13 cellular contexts compared by ENCODE assay signal in the genomic region with DNA sequence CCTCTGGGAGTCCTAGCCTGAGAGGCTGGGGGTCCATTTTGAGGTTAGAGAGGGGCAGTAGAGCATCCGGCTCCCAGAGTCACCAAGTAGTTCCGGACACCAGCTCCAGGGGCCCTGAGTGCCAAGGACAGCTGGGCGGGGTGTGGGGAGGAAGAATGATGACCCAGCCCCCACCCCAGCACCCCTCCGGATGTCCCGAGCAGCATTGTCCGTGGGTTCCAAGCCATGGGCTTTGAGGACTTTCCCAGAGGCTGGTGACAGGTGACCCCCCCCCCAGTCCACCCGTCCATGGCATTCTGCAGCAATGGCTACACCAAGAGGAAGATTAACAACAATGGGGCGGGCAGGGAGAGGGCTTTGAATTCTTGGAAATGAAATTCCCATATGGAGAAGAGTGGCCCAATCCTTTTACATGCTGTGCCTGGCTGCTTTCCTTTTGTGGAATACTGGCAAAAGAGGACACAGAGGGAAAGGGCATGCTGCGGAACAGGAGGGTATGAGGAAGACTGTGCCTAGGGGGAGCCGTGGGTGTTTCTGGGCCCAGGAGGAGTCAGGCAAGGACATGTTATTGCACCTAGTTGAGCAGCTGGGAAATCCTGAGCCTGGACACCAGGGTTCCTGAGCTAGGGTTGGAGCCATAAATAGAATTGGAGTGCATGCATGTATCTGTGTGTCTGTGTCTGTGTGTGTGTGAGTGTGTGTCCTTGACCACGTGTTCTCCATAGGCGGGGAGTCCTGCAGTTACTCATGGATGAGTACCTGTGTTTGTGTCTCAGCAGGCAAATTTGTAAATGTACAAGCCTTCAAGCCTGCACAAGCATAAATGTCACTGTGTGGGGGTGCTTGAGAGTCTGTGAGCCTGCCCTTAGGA. TPM values are rescaled to one million over a fixed set of nuclear protein-coding genes. Genes with fewer than 3 reads are reported as not detected.
DNase-seq lines count a peak whose midpoint lies in the region; ATAC-seq and TF ChIP-seq lines count a peak whose summit lies in the region.
"Had no signal": no experiment of that assay in that cellular context is flagged by ENCODE, and none has a peak within 500 bp of the region (broad histone marks: within the 10 kb centered on the region; RNA-seq: fewer than 3 reads in every experiment).

No MANE protein-coding gene starts in this region.

- H3K9me3 ChIP-seq in H9 (ENCODE audit: control insufficient read depth, low read depth, low read length) = no peaks in the 10 kb centered on the region
- no peaks in the 10 kb centered on the region for H3K9me3 ChIP-seq in heart right ventricle
- H3K9me3 ChIP-seq: SK-N-SH had no signal

- H3K36me3 ChIP-seq in heart right ventricle (peaks cover 0 to 17% (median 0%) of the 10 kb centered on the region in 9 donors), rectal smooth muscle tissue (ENCODE audit: control insufficient read depth, insufficient read depth, low read length) (peaks cover 3% of the 10 kb centered on the region)
- H3K36me3 ChIP-seq: brain microvascular endothelial cell had no signal

- H2AK5ac ChIP-seq in H9 (ENCODE audit: insufficient read length, low read length) = no peak overlapping the region

- no peak overlapping the region for H3K56ac ChIP-seq in H9 (ENCODE audit: insufficient read length, low read depth, low read length)

- H3K4me2 ChIP-seq in H9 (ENCODE audit: insufficient read depth, insufficient read length, low read length) = peak overlapping the region; percentile 48
- H3K4me2 ChIP-seq: SK-N-SH had no signal

- no peak overlapping the region for H2AFZ ChIP-seq in H9 (ENCODE audit: low read length)

- no peak for TF ChIP-seq CTCF in H9 (conservative IDR thresholded peaks at IDR 0.05)
- TF ChIP-seq CTCF in astrocyte of the spinal cord (IDR thresholded peaks at IDR 0.05; ENCODE audit: low read depth, low read length) = no peak
- no peak for TF ChIP-seq CTCF in heart right ventricle (IDR thresholded peaks at IDR 0.05)
- TF ChIP-seq CTCF in GM13977 (IDR thresholded peaks at IDR 0.05; ENCODE audit: extremely low read depth, insufficient read depth, missing control alignments) = no peak

- H4K20me1 ChIP-seq in H9 (ENCODE audit: control insufficient read depth, insufficient read depth, insufficient read length) = no peaks in the 10 kb centered on the region

- no peaks in the 10 kb centered on the region for H3K79me2 ChIP-seq in H9 (ENCODE audit: insufficient read depth, low read length)

- H3K79me1 ChIP-seq in H9 (ENCODE audit: insufficient read depth, low read depth, low read length, poor library complexity, severe bottlenecking) = no peaks in the 10 kb centered on the region

- no peak overlapping the region for H3K23ac ChIP-seq in H9 (ENCODE audit: insufficient read length, low read depth, low read length)

- H3K4me1 Mint-ChIP-seq in H9 = peaks cover 64 to 73% of the 10 kb centered on the region in 2 experiments

- no peak overlapping the region for H3K14ac ChIP-seq in H9 (ENCODE audit: insufficient read depth, low read length)

- no peak overlapping the region for H4K5ac ChIP-seq in H9 (ENCODE audit: insufficient read length, low read depth, low read length)

- peak overlapping the region in 1 of 2 experiments; percentile 90; a peak in 3 of 5 replicates for H3K4me3 Mint-ChIP-seq in H9
- H3K4me3 Mint-ChIP-seq: activated CD8-positive, alpha-beta T cell treated with anti-CD3 and anti-CD28 coated beads for 36 hours had no signal

- ATAC-seq in heart right ventricle = peak in 7 of 8 donors; percentile 12 to 51 (median 37)
- ATAC-seq: activated CD8-positive, alpha-beta T cell treated with anti-CD3 and anti-CD28 coated beads for 36 hours had no signal

- no peak overlapping the region for H4K8ac ChIP-seq in H9 (replicated peaks; ENCODE audit: insufficient read length, low read depth, low read length)

- H3K18ac ChIP-seq in H9 (ENCODE audit: insufficient read length, low read depth, low read length) = no peak overlapping the region

- no peak overlapping the region; a peak in 1 of 7 replicates for H3K27ac Mint-ChIP-seq in H9
- H3K27ac Mint-ChIP-seq: activated CD8-positive, alpha-beta T cell treated with anti-CD3 and anti-CD28 coated beads for 36 hours had no signal

- no peak overlapping the region for H3K4ac ChIP-seq in H9 (ENCODE audit: low read depth, low read length)

- H3K36me3 Mint-ChIP-seq in H9 (ENCODE audit: insufficient read depth in 1 of 3, low read depth in 3 of 3) = peaks cover 0 to 19% (median 0%) of the 10 kb centered on the region in 3 experiments; a peak in 3 of 7 replicates

- DNase-seq in H9 (no peak), astrocyte of the spinal cord (ENCODE audit: low read depth, low spot score) (peak; percentile 50), heart right ventricle (peak in 1 of 2 donors; percentile 71), CD1c-positive myeloid dendritic cell (ENCODE audit: extremely low spot score) (no peak), NCI-H1694 (lab: John Stamatoyannopoulos, UW) (no peak), NCI-H146 (lab: John Stamatoyannopoulos, UW) (no peak), GM13977 (ENCODE audit: low spot score) (no peak)
- DNase-seq: activated CD8-positive, alpha-beta T cell treated with anti-CD3 and anti-CD28 coated beads for 36 hours; brain microvascular endothelial cell; NCI-H446; SK-N-SH had no signal

- H2BK15ac ChIP-seq in H9 (ENCODE audit: low read depth, low read length) = no peak overlapping the region

- in situ Hi-C loops in astrocyte of the spinal cord (cut with HindIII; ENCODE audit: low sequenced_read_pairs) (no loop called here), GM13977 (cut with MboI; ENCODE audit: low pct_unique_long_range_greater_than_20kb, low sequenced_read_pairs, unreplicated experiment) (no loop called here)

- no peak overlapping the region for H2BK120ac ChIP-seq in H9 (ENCODE audit: low read depth, low read length, poor library complexity, severe bottlenecking)

- no peak overlapping the region for H2BK5ac ChIP-seq in H9 (ENCODE audit: insufficient read length, low read length)

- H3K4me3 ChIP-seq in astrocyte of the spinal cord (ENCODE audit: low read depth, low read length) (peak overlapping the region; percentile 35), heart right ventricle (peak overlapping the region; percentile 25 to 68 (median 54)), rectal smooth muscle tissue (ENCODE audit: low read length) (peak overlapping the region; percentile 55)

- no peak overlapping the region for H4K91ac ChIP-seq in H9 (ENCODE audit: insufficient read length, low read depth, low read length)

- intact Hi-C loops in heart right ventricle (cut with DNase I) = loop anchor here in 1 of 10 donors (5.0 kb wide), 1 partner anchor 76 kb away; a partner anchor contains a TSS

- H3K9ac ChIP-seq in H9 (ENCODE audit: extremely low read depth, insufficient read length, low read length) (no peak overlapping the region), rectal smooth muscle tissue (ENCODE audit: low read length) (no peak overlapping the region)
- H3K9ac ChIP-seq: SK-N-SH had no signal

- H3K27ac ChIP-seq in H9 (ENCODE audit: insufficient read length, low read depth, low read length) = no peak overlapping the region
- H3K27ac ChIP-seq in heart right ventricle = peak overlapping the region; percentile 34 to 91 (median 80)
- H3K27ac ChIP-seq in rectal smooth muscle tissue (ENCODE audit: low read depth, low read length) = peak overlapping the region; percentile 95
- H3K27ac ChIP-seq: brain microvascular endothelial cell had no signal

- WGBS in H9 (ENCODE audit: extremely low coverage, insufficient read length, low lambda C conversion rate) = no CpG with 5 or more reads among the region's 12 CpGs
- 30 to 44% methylated on average over 12 of the region's 12 CpGs for WGBS in heart right ventricle, 2 donors

- H3K4me1 ChIP-seq in H9 (ENCODE audit: insufficient read depth, low read length) (peaks cover 12% of the 10 kb centered on the region; the same call in 1 of the 2 replicates), heart right ventricle (peaks cover 7 to 73% (median 42%) of the 10 kb centered on the region in 9 donors), rectal smooth muscle tissue (ENCODE audit: control insufficient read depth, insufficient read depth, low read length) (peaks cover 19% of the 10 kb centered on the region)

- no peaks in the 10 kb centered on the region for H3K23me2 ChIP-seq in H9 (ENCODE audit: insufficient read length, low read depth, low read length, poor library complexity, severe bottlenecking)

- H3K27me3 ChIP-seq in H9 (ENCODE audit: insufficient read depth, low read length) (no peaks in the 10 kb centered on the region), heart right ventricle (no peaks in the 10 kb centered on the region), rectal smooth muscle tissue (ENCODE audit: control insufficient read depth, insufficient read depth, low read length) (no peaks in the 10 kb centered on the region)

- H3K27me3 Mint-ChIP-seq in H9 (ENCODE audit: low read depth) = no peaks in the 10 kb centered on the region; the same call in none of the 2 replicates

- no peak overlapping the region for H2BK12ac ChIP-seq in H9 (ENCODE audit: insufficient read length, low read depth, low read length)

- H3K9me3 Mint-ChIP-seq in H9 = no peaks in the 10 kb centered on the region
- H3K9me3 Mint-ChIP-seq: activated CD8-positive, alpha-beta T cell treated with anti-CD3 and anti-CD28 coated beads for 36 hours had no signal

- no peak overlapping the region for H2BK20ac ChIP-seq in H9 (ENCODE audit: low read depth, low read length, poor library complexity, severe bottlenecking)

- H3T11ph ChIP-seq in H9 (ENCODE audit: low read length) = no peak overlapping the region

RNA-seq across cellular contexts. Expression of a gene that starts 1.0 kb away (rescaled TPM):
- 3.0 and 4.6 TPM in 2 replicates for total RNA-seq in H9 (2021)
- 100 to 1,000 TPM; 108 to 342 (median 207) TPM for total RNA-seq in heart right ventricle
- polyA plus RNA-seq in heart right ventricle = 10 to 100 TPM; 14.2 to 83.8 TPM
- total RNA-seq: activated CD8-positive, alpha-beta T cell treated with anti-CD3 and anti-CD28 coated beads for 36 hours; HT1080 had no signal

RNA-seq across cellular contexts. Expression of a gene that starts 18.1 kb away (rescaled TPM):
- total RNA-seq in H9 (2021) (56.2 and 57.4 TPM in 2 replicates), heart right ventricle (10 to 100 TPM; 17.0 to 42.2 (median 20.6) TPM)
- polyA plus RNA-seq in heart right ventricle = 10 to 100 TPM; 13.4 to 27.1 TPM

RNA-seq across cellular contexts. Expression of a gene that starts 34.9 kb away (rescaled TPM):
- total RNA-seq in H9 (2021) (0.20 and 0.44 TPM in 2 replicates), heart right ventricle (1 to 10 TPM in 1 of 10 donors, under 1 TPM in 4, not detected in 5; 0.14 to 1.5 (median 0.50) TPM)
- polyA plus RNA-seq in heart right ventricle = under 1 TPM; 0.04 to 0.29 TPM
- total RNA-seq: activated CD8-positive, alpha-beta T cell treated with anti-CD3 and anti-CD28 coated beads for 36 hours; HT1080 had no signal
- polyA plus RNA-seq: SK-N-SH had no signal

RNA-seq across cellular contexts. Expression of a gene that starts 35.2 kb away (rescaled TPM):
- 0.09 TPM in 2 replicates for total RNA-seq in H9 (2021)
- total RNA-seq in heart right ventricle = under 1 TPM in 3 of 10 donors, not detected in 7; 0.06 to 0.09 (median 0.07) TPM
- under 1 TPM in 1 of 2 donors, not detected in 1; 0.01 TPM for polyA plus RNA-seq in heart right ventricle
- total RNA-seq: activated CD8-positive, alpha-beta T cell treated with anti-CD3 and anti-CD28 coated beads for 36 hours; HT1080 had no signal

RNA-seq across cellular contexts. Expression of a gene that starts 46.6 kb away (rescaled TPM):
- total RNA-seq in H9 (2021) (0.42 and 0.44 TPM in 2 replicates), heart right ventricle (1 to 10 TPM in 1 of 10 donors, not detected in 9; 1.9 TPM)
- under 1 TPM in 1 of 2 donors, not detected in 1; 0.09 TPM for polyA plus RNA-seq in heart right ventricle
- total RNA-seq: HT1080 had no signal
- polyA plus RNA-seq: SK-N-SH had no signal

Comparison
In these comparisons a context has a peak if more than half of its experiments do, and no peak if none do; other contexts are left out.
1. RNA of a gene that starts 1.0 kb away (total RNA-seq): 108 to 342 TPM in heart right ventricle; 3.0 to 4.6 TPM in H9; every median in the first group is over 10 times any median in the second.
2. Peak in every context shown above with its lines, with median percentiles within 50 percentile points of each other: H3K4me3 ChIP-seq.